In genomic region chr12:3597526-3598210, GRCh38 we compare ENCODE assay signal across 18 cellular contexts.
DNase-seq lines count a peak whose midpoint lies in the region; ATAC-seq and TF ChIP-seq lines count a peak whose summit lies in the region.
"Had no signal": no experiment of that assay in that cellular context is flagged by ENCODE, and none has a peak within 500 bp of the region (broad histone marks: within the 10 kb centered on the region; RNA-seq: fewer than 3 reads in every experiment).

No MANE protein-coding gene starts in this region.

- H3K27me3 ChIP-seq in right atrium auricular region (no peaks in the 10 kb centered on the region), heart right ventricle (peaks cover 0 to 8% (median 0%) of the 10 kb centered on the region in 7 donors), thyroid gland (no peaks in the 10 kb centered on the region), lower lobe of right lung (ENCODE audit: low read depth) (no peaks in the 10 kb centered on the region)
- H3K27me3 ChIP-seq: BLaER1 had no signal

- intact Hi-C loops in heart right ventricle (cut with DNase I) (no loop called here), posterior vena cava (cut with DNase I) (no loop called here), thyroid gland (cut with DNase I) (no loop called here), lower lobe of right lung (cut with DNase I) (no loop called here)

- peak overlapping the region; percentile 26 to 61 for H3K27ac ChIP-seq in right atrium auricular region
- peak overlapping the region in 1 of 10 donors; percentile 10 for H3K27ac ChIP-seq in heart right ventricle
- no peak overlapping the region for H3K27ac ChIP-seq in thyroid gland
- H3K27ac ChIP-seq in lower lobe of right lung: no peak overlapping the region
- H3K27ac ChIP-seq: BLaER1 had no signal

- whole genome bisulfite sequencing in heart right ventricle, 2 donors: 65 to 68% methylated on average over 7 of the region's 7 CpGs
- 68 to 70% methylated on average over 7 of the region's 7 CpGs for WGBS in thyroid gland, 2 donors

- TF ChIP-seq CTCF in right atrium auricular region (IDR thresholded peaks at IDR 0.05): no peak
- no peak for TF ChIP-seq CTCF in heart right ventricle (IDR thresholded peaks at IDR 0.05)
- no peak for TF ChIP-seq CTCF in chondrocyte (IDR thresholded peaks at IDR 0.05)
- no peak for TF ChIP-seq CTCF in thyroid gland (IDR thresholded peaks at IDR 0.05)
- no peak for TF ChIP-seq CTCF in lower lobe of right lung (IDR thresholded peaks at IDR 0.05)

- no peak overlapping the region for H3K4me3 ChIP-seq in right atrium auricular region
- no peak overlapping the region for H3K4me3 ChIP-seq in heart right ventricle
- H3K4me3 ChIP-seq in thyroid gland (replicated peaks in 1 of 3): no peak overlapping the region
- no peak overlapping the region for H3K4me3 ChIP-seq in lower lobe of right lung
- H3K4me3 ChIP-seq: BLaER1, GM23338 had no signal

- H3K27me3 Mint-ChIP-seq in chondrocyte (ENCODE audit: low read depth): peaks cover 15% of the 10 kb centered on the region

- ATAC-seq in heart right ventricle (no peak), lower lobe of right lung (no peak), HG02840 (IDR thresholded peaks at IDR 0.05; ENCODE audit: low FRiP score, unreplicated experiment) (no peak)
- ATAC-seq: GM23338 had no signal

- no peaks in the 10 kb centered on the region for H3K36me3 Mint-ChIP-seq in chondrocyte (ENCODE audit: low read depth)
- H3K36me3 Mint-ChIP-seq: CD8-positive, alpha-beta memory T cell had no signal

- H3K4me1 Mint-ChIP-seq in chondrocyte (ENCODE audit: low read depth): no peaks in the 10 kb centered on the region
- H3K4me1 Mint-ChIP-seq: CD8-positive, alpha-beta memory T cell had no signal

- DNase-seq in right atrium auricular region (ENCODE audit: low spot score): no peak
- DNase-seq in heart right ventricle: no peak
- peak; percentile 37 for DNase-seq in chondrocyte (ENCODE audit: low spot score)
- peak; percentile 58 for DNase-seq in posterior vena cava (ENCODE audit: low spot score)
- peak; percentile 58 to 63 for DNase-seq in thyroid gland
- DNase-seq in lower lobe of right lung: no peak
- DNase-seq in DMS79 (lab: John Stamatoyannopoulos, UW): no peak
- DNase-seq: 8988T; CD8-positive, alpha-beta memory T cell; COR-L47; DMS 273 treated with DMSO at 0.1 percent for 48 hours; DMS53; GDM1; HCEC 1CT; IMR-90 had no signal

- no peak overlapping the region for H3K4me3 Mint-ChIP-seq in chondrocyte (ENCODE audit: unreplicated experiment)
- H3K4me3 Mint-ChIP-seq: CD8-positive, alpha-beta memory T cell; GM23338 had no signal

- H3K4me1 ChIP-seq in right atrium auricular region (peaks cover 0 to 34% of the 10 kb centered on the region in 2 donors), heart right ventricle (peaks cover 0 to 32% (median 9%) of the 10 kb centered on the region in 9 donors), thyroid gland (peaks cover 0 to 15% of the 10 kb centered on the region in 2 donors), lower lobe of right lung (no peaks in the 10 kb centered on the region)
- H3K4me1 ChIP-seq: BLaER1 had no signal

- H3K9me3 ChIP-seq in right atrium auricular region: no peaks in the 10 kb centered on the region
- no peaks in the 10 kb centered on the region for H3K9me3 ChIP-seq in heart right ventricle
- H3K9me3 ChIP-seq in thyroid gland: no peaks in the 10 kb centered on the region
- no peaks in the 10 kb centered on the region for H3K9me3 ChIP-seq in lower lobe of right lung
- H3K9me3 ChIP-seq: BLaER1 had no signal

- no peak for TF ChIP-seq POLR2A in thyroid gland (IDR thresholded peaks at IDR 0.05)

- H3K9me3 Mint-ChIP-seq in chondrocyte (ENCODE audit: low read depth): no peaks in the 10 kb centered on the region
- H3K9me3 Mint-ChIP-seq: CD8-positive, alpha-beta memory T cell; GM23338 had no signal

- H3K27ac Mint-ChIP-seq in chondrocyte (ENCODE audit: unreplicated experiment): no peak overlapping the region
- H3K27ac Mint-ChIP-seq: GM23338 had no signal

- no peaks in the 10 kb centered on the region for H3K36me3 ChIP-seq in right atrium auricular region
- H3K36me3 ChIP-seq in heart right ventricle: no peaks in the 10 kb centered on the region
- no peaks in the 10 kb centered on the region for H3K36me3 ChIP-seq in thyroid gland
- no peaks in the 10 kb centered on the region for H3K36me3 ChIP-seq in lower lobe of right lung
- H3K36me3 ChIP-seq: BLaER1 had no signal

Comparison
In these comparisons a context has a peak if more than half of its experiments do, and no peak if none do; other contexts are left out.
1. DNase-seq: peak in chondrocyte (single experiment), posterior vena cava (single experiment) and thyroid gland (2 of 2); none in right atrium auricular region (single experiment), heart right ventricle (0 of 2), lower lobe of right lung (single experiment) and DMS79 (single experiment).
2. H3K27ac ChIP-seq: peak in right atrium auricular region (2 of 2); none in thyroid gland (0 of 3) and lower lobe of right lung (single experiment).